ENCODE assay signal across 12 cellular contexts in genomic region chr11:4957396-4957795, GRCh38. TPM values are rescaled to one million over a fixed set of nuclear protein-coding genes. Genes with fewer than 3 reads are reported as not detected.
"Had no signal": no experiment of that assay in that cellular context is flagged by ENCODE, and none has a peak within 500 bp of the region (broad histone marks: within the 10 kb centered on the region; RNA-seq: fewer than 3 reads in every experiment).

No MANE protein-coding gene starts in this region.

- H3K27ac ChIP-seq: GM23248 had no signal

- H3K9me3 ChIP-seq: HAP-1 had no signal

- H3K4me3 Mint-ChIP-seq: GM23338, H9, HFFc6 had no signal

- H3K36me3 ChIP-seq: HAP-1 had no signal

- FAIRE-seq: H1, H54 had no signal

- H3K4me1 ChIP-seq: HAP-1 had no signal

- DNase-seq: GM23248, GOT3, H7, H9, HCEC 1CT, HFFc6 had no signal

- H3K27ac Mint-ChIP-seq: GM23338, HFFc6 had no signal

- ATAC-seq: GM23338, HCT116 had no signal

- H3K4me3 ChIP-seq: GM23248, GM23338, HAP-1 had no signal

- H3K9me3 Mint-ChIP-seq: GM23338, H9 had no signal

RNA-seq across cellular contexts. Expression of gene OR51A2, which starts 1.9 kb away (rescaled TPM):
- total RNA-seq: GM23248, GM23338, H1, H4, H7, H9, HFFc6 had no signal
- polyA plus RNA-seq: GM23248, GM23338, H1 had no signal

RNA-seq across cellular contexts. Expression of gene OR51A4, which starts 10.0 kb away (rescaled TPM):
- total RNA-seq: GM23248, GM23338, H1, H4, H7, H9, HFFc6 had no signal
- polyA plus RNA-seq: GM23248, GM23338, H1 had no signal

RNA-seq across cellular contexts. Expression of gene OR51G1, which starts 33.3 kb away (rescaled TPM):
- total RNA-seq: GM23248, GM23338, H1, H4, H7, H9, HFFc6 had no signal
- polyA plus RNA-seq: GM23248, GM23338, H1 had no signal

RNA-seq across cellular contexts. Expression of gene OR51L1, which starts 37.3 kb away (rescaled TPM):
- total RNA-seq: GM23248, GM23338, H1, H4, H7, H9, HFFc6 had no signal
- polyA plus RNA-seq: GM23248, GM23338, H1 had no signal

RNA-seq across cellular contexts. Expression of gene OR51G2, which starts 38.2 kb away (rescaled TPM):
- total RNA-seq: GM23248, GM23338, H1, H4, H7, H9, HFFc6 had no signal
- polyA plus RNA-seq: GM23248, GM23338, H1 had no signal
